Comparison of ENCODE assay signal across 30 cellular contexts in the genomic region with DNA sequence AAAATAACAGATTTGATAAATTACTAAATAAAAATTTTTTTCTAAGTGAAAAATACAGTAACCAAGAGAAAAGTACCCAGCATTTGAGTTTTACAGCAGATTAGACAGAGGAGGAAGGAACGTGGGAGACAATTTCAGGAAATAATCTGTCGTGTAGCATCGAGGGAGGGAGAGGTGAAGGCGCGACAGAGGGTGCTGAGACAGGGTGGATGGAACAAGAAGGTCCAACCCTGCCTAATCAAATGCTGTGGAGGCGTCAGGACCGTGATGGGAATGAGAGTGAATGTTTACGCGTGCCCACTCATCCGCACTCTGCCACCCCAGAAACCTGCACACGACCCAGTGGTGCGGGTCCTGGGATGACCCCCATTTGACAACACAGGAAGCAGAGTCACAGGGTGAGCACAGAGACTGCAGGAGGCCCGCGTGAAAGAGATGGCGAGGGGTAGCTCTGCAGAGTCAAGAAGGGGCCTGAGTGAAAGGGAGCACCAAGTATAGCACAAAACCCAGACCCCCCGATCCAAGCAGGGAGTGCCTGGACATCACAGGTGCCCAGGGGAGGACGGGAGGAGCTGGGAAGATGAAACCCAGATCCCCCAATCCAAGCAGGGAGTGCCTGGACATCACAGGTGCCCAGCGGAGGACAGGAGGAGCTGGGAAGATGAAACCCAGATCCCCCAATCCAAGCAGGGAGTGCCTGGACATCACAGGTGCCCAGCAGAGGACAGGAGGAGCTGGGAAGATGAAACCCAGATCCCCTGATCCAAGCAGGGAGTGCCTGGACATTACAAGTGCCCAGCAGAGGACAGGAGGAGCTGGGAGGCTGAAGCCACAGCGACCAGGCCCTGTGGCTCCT.
"Had no signal": no experiment of that assay in that cellular context is flagged by ENCODE, and none has a peak within 500 bp of the region (broad histone marks: within the 10 kb centered on the region; RNA-seq: fewer than 3 reads in every experiment).

No MANE protein-coding gene starts in this region.

- H3K4me3 ChIP-seq: breast epithelium, gastroesophageal sphincter, lower lobe of right lung, stomach, thyroid gland, upper lobe of right lung had no signal

- H3K27ac ChIP-seq: breast epithelium, gastroesophageal sphincter, lower lobe of right lung, neutrophil, stomach, thyroid gland, upper lobe of right lung, WERI-Rb-1 had no signal

- H3K4me1 ChIP-seq: breast epithelium, gastroesophageal sphincter, lower lobe of right lung, stomach, thyroid gland, upper lobe of right lung had no signal

- ATAC-seq: activated CD4-positive, CD25-positive, alpha-beta regulatory T cell treated with anti-CD3 and anti-CD28 coated beads, Interleukin-2, amount 50 U/mL, for 24 hours; activated naive CD4-positive, alpha-beta T cell treated with anti-CD3 and anti-CD28 coated beads, Interleukin-2, amount 50 U/mL, for 72 hours; gastroesophageal sphincter; left lobe of liver; lower lobe of right lung; sciatic nerve; stimulated activated naive B cell treated with anti-CD40 and anti-IgM and Interleukin-4, amounts not matched to agents 10 μg/mL and 1 μg/mL and 100 μg/mL, for 72 hours; upper lobe of right lung had no signal

- H3K9me3 ChIP-seq: breast epithelium, gastroesophageal sphincter, lower lobe of right lung, neutrophil, stomach, thyroid gland, upper lobe of right lung had no signal

- H3K27me3 ChIP-seq: thyroid gland, upper lobe of right lung had no signal

- H3K36me3 ChIP-seq: breast epithelium, gastroesophageal sphincter, lower lobe of right lung, neutrophil, stomach, thyroid gland, upper lobe of right lung, WERI-Rb-1 had no signal

- DNase-seq: activated CD4-positive, alpha-beta memory T cell treated with anti-CD3 and anti-CD28 coated beads for 36 hours; activated CD4-positive, alpha-beta T cell treated with anti-CD3 and anti-CD28 coated beads for 48 hours; activated CD8-positive, alpha-beta memory T cell treated with anti-CD3 and anti-CD28 coated beads, Interleukin-2, amount 50 U/mL, for 4 hours; activated gamma-delta T cell treated with Interleukin-2 at 50 U/mL for 16 hours; activated T-cell treated with anti-CD3 and anti-CD28 coated beads, Interleukin-2, amount 50 U/mL, for 1 hour; dermis blood vessel endothelial cell; effector CD4-positive, alpha-beta T cell; hypothalamus; immature natural killer cell; kidney; lower lobe of right lung; mesenchymal stem cell; natural killer cell; retina; small intestine; stimulated activated CD4-positive, alpha-beta T cell treated with anti-CD3 and anti-CD28 coated beads, Interleukin-15, amount 100 ng/mL, for 24 hours; stimulated activated CD4-positive, alpha-beta T cell treated with anti-CD3 and anti-CD28 coated beads, Interleukin-2, amount 100 ng/mL, for 24 hours; stimulated activated naive B cell treated with anti-CD40 and anti-IgM and Interleukin-4, amounts not matched to agents 10 μg/mL and 1 μg/mL and 100 μg/mL, for 72 hours; stomach; T-helper 9 cell; thyroid gland; upper lobe of right lung; WERI-Rb-1 had no signal
